In the genomic region with DNA sequence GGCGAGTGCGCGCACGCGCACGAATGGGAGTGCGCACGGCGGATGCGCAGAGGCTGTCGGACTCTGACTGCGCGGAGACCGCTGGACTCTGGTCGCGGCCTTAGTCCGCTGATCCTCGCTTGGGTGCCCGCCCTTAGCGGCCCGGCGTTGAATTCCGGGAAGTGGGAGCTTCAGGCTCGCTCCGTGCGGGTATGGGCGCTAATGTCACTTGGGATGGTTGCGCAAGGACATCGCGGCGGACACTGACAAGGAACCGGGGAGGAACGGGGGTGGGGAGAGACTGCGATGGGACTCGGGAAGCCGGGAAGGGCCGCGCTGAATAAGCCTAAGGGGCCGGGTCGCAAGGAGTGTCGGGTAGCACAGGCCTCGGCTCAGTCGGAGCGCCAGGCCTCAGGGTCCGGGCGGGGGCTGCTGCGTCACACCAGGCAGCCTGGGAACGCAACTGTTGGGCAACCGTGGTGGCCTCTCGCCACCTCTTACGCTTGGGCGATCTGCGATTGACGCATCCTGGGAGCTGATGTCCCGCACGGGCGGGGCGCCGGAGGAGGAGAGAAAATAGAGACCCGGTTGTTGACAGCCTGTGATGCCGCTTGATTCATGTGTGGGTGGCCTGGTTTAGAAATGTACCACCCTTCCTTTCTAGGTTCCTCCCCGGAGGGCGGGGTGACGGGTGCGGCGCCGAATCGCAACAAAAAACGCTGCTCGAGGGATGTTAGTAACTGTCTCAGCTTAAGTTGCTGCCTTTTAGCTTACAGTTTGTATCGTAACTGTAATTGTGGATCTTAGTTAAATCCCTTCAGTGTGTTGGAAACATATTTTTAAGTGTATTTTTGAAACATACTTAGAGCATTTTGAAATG, we compare ENCODE assay signal across 1 cellular context.
TF ChIP-seq lines count a peak whose summit lies in the region.

No MANE protein-coding gene starts in this region.

TF ChIP-seq in HepG2, 621 proteins besides CTCF, POLR2A, EP300 and RAD21 (continued from another document and continues in another):
- TF ChIP-seq SP1 (IDR thresholded peaks at IDR 0.05) (no peak), SP1 (CRISPR knock-in tag; IDR thresholded peaks at IDR 0.05) (no peak; the same call in 1 of the 2 replicates), ZNF549 (CRISPR knock-in tag; IDR thresholded peaks at IDR 0.05) (no peak), YEATS2 (CRISPR knock-in tag; IDR thresholded peaks at IDR 0.05; ENCODE audit: borderline replicate concordance) (peak; percentile 88), TARDBP (CRISPR knock-in tag; IDR thresholded peaks at IDR 0.05) (peak; percentile 65), ADNP (CRISPR knock-in tag; IDR thresholded peaks at IDR 0.05) (no peak), ZNF280B (CRISPR knock-in tag; IDR thresholded peaks at IDR 0.05; ENCODE audit: borderline replicate concordance) (peak; percentile 92), NCOA2 (CRISPR knock-in tag; IDR thresholded peaks at IDR 0.05) (peak; percentile 43; the same call in 1 of the 2 replicates), SP2 (CRISPR knock-in tag; IDR thresholded peaks at IDR 0.05) (peak; percentile 70), HMGA1 (CRISPR knock-in tag; conservative IDR thresholded peaks at IDR 0.05) (no peak), SNAPC4 (CRISPR knock-in tag; IDR thresholded peaks at IDR 0.05) (peak; percentile 82), HDAC6 (IDR thresholded peaks at IDR 0.05; ENCODE audit: low read depth, low read length) (no peak), ZMAT3 (CRISPR knock-in tag; conservative IDR thresholded peaks at IDR 0.05) (peak; percentile 94; the same call in 1 of the 2 replicates), ZZZ3 (CRISPR knock-in tag; IDR thresholded peaks at IDR 0.05; ENCODE audit: borderline replicate concordance) (peak; percentile 94; the same call in 1 of the 2 replicates), DDIT3 (CRISPR knock-in tag; IDR thresholded peaks at IDR 0.05) (no peak), NKX3-1 (CRISPR knock-in tag; IDR thresholded peaks at IDR 0.05) (peak; percentile 46; the same call in 1 of the 2 replicates), ZNF431 (CRISPR knock-in tag; IDR thresholded peaks at IDR 0.05; ENCODE audit: borderline replicate concordance, low read depth) (peak; percentile 84; the same call in 1 of the 2 replicates), PLRG1 (conservative IDR thresholded peaks at IDR 0.05) (no peak), ZNF710 (CRISPR knock-in tag; IDR thresholded peaks at IDR 0.05; ENCODE audit: borderline replicate concordance) (peak; percentile 85; the same call in 1 of the 2 replicates), HNF4G (IDR thresholded peaks at IDR 0.05; ENCODE audit: borderline replicate concordance, low read depth, low read length) (peak; percentile 40; the same call in 1 of the 2 replicates), HNF4G (CRISPR knock-in tag; IDR thresholded peaks at IDR 0.05; ENCODE audit: borderline replicate concordance, low read depth) (peak; percentile 88), ATF7-NPFF (CRISPR knock-in tag; IDR thresholded peaks at IDR 0.05; ENCODE audit: low read depth) (peak; percentile 58), AGO1 (IDR thresholded peaks at IDR 0.05; ENCODE audit: low read depth, low read length, poor library complexity, severe bottlenecking) (peak; percentile 32), ZNF496 (CRISPR knock-in tag; IDR thresholded peaks at IDR 0.05; ENCODE audit: insufficient replicate concordance) (no peak), ONECUT2 (CRISPR knock-in tag; IDR thresholded peaks at IDR 0.05) (peak; percentile 57), SMARCE1 (IDR thresholded peaks at IDR 0.05; ENCODE audit: borderline replicate concordance) (no peak), IRX3 (CRISPR knock-in tag; IDR thresholded peaks at IDR 0.05; ENCODE audit: borderline replicate concordance, low read depth) (no peak), ZNF569 (CRISPR knock-in tag; IDR thresholded peaks at IDR 0.05; ENCODE audit: borderline replicate concordance) (peak; percentile 68; the same call in 1 of the 2 replicates), NR2F1 (CRISPR knock-in tag; IDR thresholded peaks at IDR 0.05) (peak in 1 of 2 experiments; percentile 65; a peak in 1 of 4 replicates), EED (CRISPR knock-in tag; IDR thresholded peaks at IDR 0.05) (peak; percentile 30; the same call in 1 of the 2 replicates), MED8 (CRISPR knock-in tag; IDR thresholded peaks at IDR 0.05; ENCODE audit: insufficient replicate concordance) (peak; percentile 79), GLI4 (CRISPR knock-in tag; IDR thresholded peaks at IDR 0.05; ENCODE audit: borderline replicate concordance) (peak; percentile 96), KLF16 (CRISPR knock-in tag; IDR thresholded peaks at IDR 0.05) (peak in 1 of 2 experiments; percentile 88; a peak in 1 of 4 replicates)
- TF ChIP-seq, protein P1, sequence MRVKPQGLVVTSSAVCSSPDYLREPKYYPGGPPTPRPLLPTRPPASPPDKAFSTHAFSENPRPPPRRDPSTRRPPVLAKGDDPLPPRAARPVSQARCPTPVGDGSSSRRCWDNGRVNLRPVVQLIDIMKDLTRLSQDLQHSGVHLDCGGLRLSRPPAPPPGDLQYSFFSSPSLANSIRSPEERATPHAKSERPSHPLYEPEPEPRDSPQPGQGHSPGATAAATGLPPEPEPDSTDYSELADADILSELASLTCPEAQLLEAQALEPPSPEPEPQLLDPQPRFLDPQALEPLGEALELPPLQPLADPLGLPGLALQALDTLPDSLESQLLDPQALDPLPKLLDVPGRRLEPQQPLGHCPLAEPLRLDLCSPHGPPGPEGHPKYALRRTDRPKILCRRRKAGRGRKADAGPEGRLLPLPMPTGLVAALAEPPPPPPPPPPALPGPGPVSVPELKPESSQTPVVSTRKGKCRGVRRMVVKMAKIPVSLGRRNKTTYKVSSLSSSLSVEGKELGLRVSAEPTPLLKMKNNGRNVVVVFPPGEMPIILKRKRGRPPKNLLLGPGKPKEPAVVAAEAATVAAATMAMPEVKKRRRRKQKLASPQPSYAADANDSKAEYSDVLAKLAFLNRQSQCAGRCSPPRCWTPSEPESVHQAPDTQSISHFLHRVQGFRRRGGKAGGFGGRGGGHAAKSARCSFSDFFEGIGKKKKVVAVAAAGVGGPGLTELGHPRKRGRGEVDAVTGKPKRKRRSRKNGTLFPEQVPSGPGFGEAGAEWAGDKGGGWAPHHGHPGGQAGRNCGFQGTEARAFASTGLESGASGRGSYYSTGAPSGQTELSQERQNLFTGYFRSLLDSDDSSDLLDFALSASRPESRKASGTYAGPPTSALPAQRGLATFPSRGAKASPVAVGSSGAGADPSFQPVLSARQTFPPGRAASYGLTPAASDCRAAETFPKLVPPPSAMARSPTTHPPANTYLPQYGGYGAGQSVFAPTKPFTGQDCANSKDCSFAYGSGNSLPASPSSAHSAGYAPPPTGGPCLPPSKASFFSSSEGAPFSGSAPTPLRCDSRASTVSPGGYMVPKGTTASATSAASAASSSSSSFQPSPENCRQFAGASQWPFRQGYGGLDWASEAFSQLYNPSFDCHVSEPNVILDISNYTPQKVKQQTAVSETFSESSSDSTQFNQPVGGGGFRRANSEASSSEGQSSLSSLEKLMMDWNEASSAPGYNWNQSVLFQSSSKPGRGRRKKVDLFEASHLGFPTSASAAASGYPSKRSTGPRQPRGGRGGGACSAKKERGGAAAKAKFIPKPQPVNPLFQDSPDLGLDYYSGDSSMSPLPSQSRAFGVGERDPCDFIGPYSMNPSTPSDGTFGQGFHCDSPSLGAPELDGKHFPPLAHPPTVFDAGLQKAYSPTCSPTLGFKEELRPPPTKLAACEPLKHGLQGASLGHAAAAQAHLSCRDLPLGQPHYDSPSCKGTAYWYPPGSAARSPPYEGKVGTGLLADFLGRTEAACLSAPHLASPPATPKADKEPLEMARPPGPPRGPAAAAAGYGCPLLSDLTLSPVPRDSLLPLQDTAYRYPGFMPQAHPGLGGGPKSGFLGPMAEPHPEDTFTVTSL (CRISPR knock-in tag; IDR thresholded peaks at IDR 0.05; ENCODE audit: borderline replicate concordance) = peak; percentile 58; the same call in 1 of the 2 replicates
- TF ChIP-seq, protein P2, sequence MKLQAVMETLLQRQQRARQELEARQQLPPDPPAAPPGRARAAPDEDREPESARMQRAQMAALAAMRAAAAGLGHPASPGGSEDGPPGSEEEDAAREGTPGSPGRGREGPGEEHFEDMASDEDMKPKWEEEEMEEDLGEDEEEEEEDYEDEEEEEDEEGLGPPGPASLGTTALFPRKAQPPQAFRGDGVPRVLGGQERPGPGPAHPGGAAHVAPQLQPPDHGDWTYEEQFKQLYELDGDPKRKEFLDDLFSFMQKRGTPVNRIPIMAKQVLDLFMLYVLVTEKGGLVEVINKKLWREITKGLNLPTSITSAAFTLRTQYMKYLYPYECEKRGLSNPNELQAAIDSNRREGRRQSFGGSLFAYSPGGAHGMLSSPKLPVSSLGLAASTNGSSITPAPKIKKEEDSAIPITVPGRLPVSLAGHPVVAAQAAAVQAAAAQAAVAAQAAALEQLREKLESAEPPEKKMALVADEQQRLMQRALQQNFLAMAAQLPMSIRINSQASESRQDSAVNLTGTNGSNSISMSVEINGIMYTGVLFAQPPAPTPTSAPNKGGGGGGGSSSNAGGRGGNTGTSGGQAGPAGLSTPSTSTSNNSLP (IDR thresholded peaks at IDR 0.05; ENCODE audit: low read depth, low read length) = peak; percentile 28; the same call in 1 of the 2 replicates
